ENCODE assay signal across 16 cellular contexts in the genomic region with DNA sequence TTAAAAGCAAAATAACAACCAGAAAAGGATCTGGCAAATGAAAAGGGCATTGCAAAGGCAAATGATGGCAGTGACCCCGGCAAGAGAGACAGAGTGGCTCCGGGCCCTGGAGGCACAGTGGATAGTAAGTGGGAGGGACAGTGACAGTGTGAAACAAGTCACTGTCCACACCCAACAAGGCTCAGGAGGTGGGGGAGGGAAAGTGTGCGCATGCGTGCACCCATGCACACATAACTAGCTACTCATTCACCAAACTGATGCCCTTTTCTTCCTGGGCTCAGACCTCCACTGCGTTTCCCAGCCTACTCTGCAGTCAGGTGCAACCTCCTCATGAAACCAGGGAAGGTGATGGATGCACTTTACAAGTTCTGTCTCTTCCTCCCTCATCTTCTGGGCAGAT.
"Had no signal": no experiment of that assay in that cellular context is flagged by ENCODE, and none has a peak within 500 bp of the region (broad histone marks: within the 10 kb centered on the region; RNA-seq: fewer than 3 reads in every experiment).

No MANE protein-coding gene starts in this region.

- H3K27me3 ChIP-seq: foreskin keratinocyte, testis, tibial nerve had no signal

- H3K9me3 ChIP-seq: testis had no signal

- H3K27ac ChIP-seq: coronary artery, foreskin keratinocyte, testis, tibial nerve had no signal

- DNase-seq: effector CD4-positive, alpha-beta T cell; endodermal cell; erythroblast; immature natural killer cell; left colon; mesendoderm; naive B cell; right cardiac atrium; stimulated activated CD4-positive, alpha-beta T cell treated with anti-CD3 and anti-CD28 coated beads, Interleukin-4, amount 100 ng/mL, for 1 hour; stimulated activated CD8-positive, alpha-beta memory T cell treated with anti-CD3 and anti-CD28 coated beads, Interleukin-4, amount 100 ng/mL, for 48 hours; testis had no signal

- H3K4me1 ChIP-seq: foreskin keratinocyte had no signal

- ATAC-seq: foreskin keratinocyte; left colon; right cardiac atrium; stimulated activated effector memory CD8-positive, alpha-beta T cell treated with anti-CD3 and anti-CD28 coated beads, Interleukin-12 subunit alpha, Interleukin-12 subunit beta, amount 100 ng/mL, for 72 hours had no signal

- H3K4me3 ChIP-seq: coronary artery, smooth muscle cell, testis, tibial nerve had no signal

- H3K36me3 ChIP-seq: tibial nerve had no signal
